ENCODE assay signal across 8 cellular contexts in genomic region chr18:75915941-75916640, GRCh38.
DNase-seq lines count a peak whose midpoint lies in the region; ATAC-seq and TF ChIP-seq lines count a peak whose summit lies in the region.

No MANE protein-coding gene starts in this region.

- DNase-seq in IMR-90 (no peak), adipocyte (ENCODE audit: low read depth) (no peak), smooth muscle cell (lab: John Stamatoyannopoulos, UW; ENCODE audit: unreplicated experiment) (no peak), CD1c-positive myeloid dendritic cell (ENCODE audit: extremely low spot score) (no peak)
- DNase-seq in stimulated activated CD4-positive, alpha-beta T cell treated with anti-CD3 and anti-CD28 coated beads, Interleukin-4, amount 100 ng/mL, for 24 hours = no peak
- no peak for DNase-seq in CD8-positive, alpha-beta T cell

- H3K79me1 ChIP-seq in IMR-90 (ENCODE audit: low read depth in 1 of 2, low read length in 2 of 2) = no peaks in the 10 kb centered on the region

- H4K5ac ChIP-seq in IMR-90 (ENCODE audit: low read depth, low read length) = no peak overlapping the region

- dilution Hi-C loops in IMR-90 (cut with HindIII; ENCODE audit: low sequenced_read_pairs, unreplicated experiment) = no loop called here

- no peak overlapping the region for H2BK15ac ChIP-seq in IMR-90 (ENCODE audit: low read depth, low read length)

- no peaks in the 10 kb centered on the region for H3K36me3 ChIP-seq in IMR-90 (ENCODE audit: control insufficient read depth, insufficient read depth, low read length)
- no peaks in the 10 kb centered on the region for H3K36me3 ChIP-seq in adipocyte (ENCODE audit: control insufficient read depth, insufficient read depth, low read length, severe bottlenecking)
- H3K36me3 ChIP-seq in smooth muscle cell (ENCODE audit: low read depth) = no peaks in the 10 kb centered on the region
- no peaks in the 10 kb centered on the region for H3K36me3 ChIP-seq in CD8-positive, alpha-beta T cell (ENCODE audit: insufficient read depth, low read length)

- no peak overlapping the region for H3K18ac ChIP-seq in IMR-90 (ENCODE audit: low read depth, low read length)

- in situ Hi-C loops in IMR-90 (cut with MboI; ENCODE audit: low sequenced_read_pairs) = no loop called here

- no peak overlapping the region for H2AK5ac ChIP-seq in IMR-90 (ENCODE audit: low read depth, low read length)

- CTCF ChIA-PET in IMR-90 (lab: Yijun Ruan, JAX) = no interaction called here
- CTCF ChIA-PET in CD8-positive, alpha-beta T cell (lab: Charles Lee) = no interaction called here

- H3K9me3 ChIP-seq in IMR-90 (ENCODE audit: control insufficient read depth, insufficient read depth, low read length) (peaks cover 6% of the 10 kb centered on the region; the same call in 1 of the 2 replicates), adipocyte (ENCODE audit: control insufficient read depth, low read length) (no peaks in the 10 kb centered on the region), iPS-18c (ENCODE audit: control insufficient read depth, insufficient read depth, low read length) (no peaks in the 10 kb centered on the region), smooth muscle cell (replicated peaks; ENCODE audit: low read depth) (no peaks in the 10 kb centered on the region)
- H3K9me3 ChIP-seq in CD8-positive, alpha-beta T cell (ENCODE audit: low read length) = no peaks in the 10 kb centered on the region

- H3K27ac ChIP-seq in IMR-90 (ENCODE audit: insufficient read depth, low read length) = no peak overlapping the region
- H3K27ac ChIP-seq in smooth muscle cell (ENCODE audit: low read depth) = no peak overlapping the region
- no peak overlapping the region for H3K27ac ChIP-seq in CD8-positive, alpha-beta T cell (ENCODE audit: low read depth, low read length)

- no peak for TF ChIP-seq POLR2A in IMR-90 (IDR thresholded peaks at IDR 0.05; ENCODE audit: low read depth, low read length)

- POLR2A ChIA-PET in IMR-90 (lab: Charles Lee; ENCODE audit: unreplicated experiment) = no interaction called here
- POLR2A ChIA-PET in CD8-positive, alpha-beta T cell (lab: Charles Lee) = no interaction called here

- BruUV-seq in IMR-90 (replicated peaks; lab: Mats Ljungman, UMichigan) = no TSS peak

- H3K9me3 Mint-ChIP-seq in CD8-positive, alpha-beta T cell = no peaks in the 10 kb centered on the region

- TF ChIP-seq RAD21 in IMR-90 (IDR thresholded peaks at IDR 0.05; ENCODE audit: low read length) = no peak

- ATAC-seq in IMR-90 (ENCODE audit: low read depth) (no peak), GM18867 (IDR thresholded peaks at IDR 0.05; ENCODE audit: unreplicated experiment) (no peak)
- no peak for ATAC-seq in CD8-positive, alpha-beta T cell

- no peak overlapping the region for H3K23ac ChIP-seq in IMR-90 (ENCODE audit: low read depth, low read length)

- H2BK20ac ChIP-seq in IMR-90 (ENCODE audit: low read depth, low read length) = no peak overlapping the region

- H2BK120ac ChIP-seq in IMR-90 (ENCODE audit: low read depth, low read length) = no peak overlapping the region

- H3K14ac ChIP-seq in IMR-90 (replicated peaks; ENCODE audit: low read depth, low read length) = no peak overlapping the region

- H4K8ac ChIP-seq in IMR-90 (ENCODE audit: low read depth in 2 of 2, low read length in 2 of 2) = no peak overlapping the region

- H3K27ac Mint-ChIP-seq in CD8-positive, alpha-beta T cell = no peak overlapping the region

- H3K4me1 Mint-ChIP-seq in CD8-positive, alpha-beta T cell (ENCODE audit: low read depth) = no peaks in the 10 kb centered on the region

- H2BK5ac ChIP-seq in IMR-90 (ENCODE audit: low read depth, low read length, poor library complexity, severe bottlenecking) = no peak overlapping the region

- no peak overlapping the region for H3K4me3 Mint-ChIP-seq in CD8-positive, alpha-beta T cell

- H3K4me2 ChIP-seq in IMR-90 (ENCODE audit: low read depth, low read length) (no peak overlapping the region; the same call in 1 of the 2 replicates), smooth muscle cell (peak overlapping the region; percentile 94)

- peak overlapping the region; percentile 65 for H2AFZ ChIP-seq in IMR-90 (replicated peaks; ENCODE audit: low read length, poor library complexity)
- peak overlapping the region; percentile 100 for H2AFZ ChIP-seq in smooth muscle cell (ENCODE audit: low read depth)

- no peaks in the 10 kb centered on the region; the same call in 1 of the 2 replicates for H3K27me3 ChIP-seq in IMR-90 (ENCODE audit: control insufficient read depth, insufficient read depth, low read length)
- peaks cover 22% of the 10 kb centered on the region for H3K27me3 ChIP-seq in adipocyte (replicated peaks; ENCODE audit: control insufficient read depth, insufficient read depth, low read length)
- no peaks in the 10 kb centered on the region for H3K27me3 ChIP-seq in smooth muscle cell (ENCODE audit: low read depth)
- no peaks in the 10 kb centered on the region for H3K27me3 ChIP-seq in CD8-positive, alpha-beta T cell (ENCODE audit: insufficient read depth, low read length)

- WGBS in IMR-90 (ENCODE audit: extremely low coverage in 2 of 2, insufficient read length in 1 of 2), 2 experiments = 4% methylated on average over 37 of the region's 80 CpGs; no CpG with 5 or more reads in 1 of the 2 experiments
- WGBS in smooth muscle cell (ENCODE audit: low lambda C conversion rate) = 9% methylated on average over 42 of the region's 80 CpGs

- no peak overlapping the region for H3K56ac ChIP-seq in IMR-90 (ENCODE audit: extremely low read depth, insufficient read depth, low read length)

- intact Hi-C loops in IMR-90 (cut with micrococcal nuclease) = no loop called here
- intact Hi-C loops in CD8-positive, alpha-beta T cell (cut with DNase I, micrococcal nuclease) = no loop called here

- H3K4me1 ChIP-seq in IMR-90 (ENCODE audit: control insufficient read depth, insufficient read depth, low read length) = no peaks in the 10 kb centered on the region
- H3K4me1 ChIP-seq in adipocyte (ENCODE audit: control insufficient read depth, insufficient read depth, low read length) = no peaks in the 10 kb centered on the region
- peaks cover 4% of the 10 kb centered on the region for H3K4me1 ChIP-seq in smooth muscle cell (ENCODE audit: low read depth)
- H3K4me1 ChIP-seq in CD8-positive, alpha-beta T cell (ENCODE audit: insufficient read depth, low read length) = no peaks in the 10 kb centered on the region

- H3K9me1 ChIP-seq in IMR-90 (ENCODE audit: insufficient read depth, low read length) = no peaks in the 10 kb centered on the region

- no peaks in the 10 kb centered on the region for H3K36me3 Mint-ChIP-seq in CD8-positive, alpha-beta T cell

- no peak overlapping the region for H4K91ac ChIP-seq in IMR-90 (ENCODE audit: insufficient read depth, low read depth, low read length)

- no peaks in the 10 kb centered on the region for H3K79me2 ChIP-seq in smooth muscle cell (ENCODE audit: low read depth)

- TF ChIP-seq CTCF in IMR-90 (conservative IDR thresholded peaks at IDR 0.05; ENCODE audit: low read depth, low read length) = no peak
- no peak for TF ChIP-seq CTCF in smooth muscle cell (IDR thresholded peaks at IDR 0.05; ENCODE audit: borderline replicate concordance, insufficient read depth, poor library complexity, severe bottlenecking)
- TF ChIP-seq CTCF in CD8-positive, alpha-beta T cell (IDR thresholded peaks at IDR 0.05) = no peak

- H3K27me3 Mint-ChIP-seq in CD8-positive, alpha-beta T cell (ENCODE audit: low read depth) = peaks cover 21% of the 10 kb centered on the region

- H3K9ac ChIP-seq in IMR-90 (ENCODE audit: low read depth, low read length) = no peak overlapping the region
- no peak overlapping the region for H3K9ac ChIP-seq in adipocyte (ENCODE audit: low read length)
- H3K9ac ChIP-seq in smooth muscle cell (ENCODE audit: low read depth) = peak overlapping the region; percentile 39

- H3K4me3 ChIP-seq in IMR-90 (ENCODE audit: insufficient read depth, low read depth, low read length) = no peak overlapping the region
- H3K4me3 ChIP-seq in adipocyte (ENCODE audit: low read length) = peak overlapping the region; percentile 68
- peak overlapping the region; percentile 66 for H3K4me3 ChIP-seq in iPS-18c (ENCODE audit: insufficient read depth, low read depth, low read length)
- H3K4me3 ChIP-seq in smooth muscle cell = peak overlapping the region; percentile 71
- H3K4me3 ChIP-seq in CD8-positive, alpha-beta T cell (ENCODE audit: low read depth, low read length) = no peak overlapping the region

- H3F3A ChIP-seq in smooth muscle cell (ENCODE audit: low read depth) = no peaks in the 10 kb centered on the region

- H4K20me1 ChIP-seq in IMR-90 (ENCODE audit: insufficient read depth, low read length) = no peaks in the 10 kb centered on the region
- no peaks in the 10 kb centered on the region for H4K20me1 ChIP-seq in smooth muscle cell (ENCODE audit: low read depth)

- H2AK9ac ChIP-seq in IMR-90 (replicated peaks; ENCODE audit: low read depth, low read length, poor library complexity) = no peak overlapping the region

- H3K4ac ChIP-seq in IMR-90 (ENCODE audit: low read depth, low read length) = no peak overlapping the region

TF ChIP-seq in IMR-90, 13 proteins besides CTCF, POLR2A, EP300 and RAD21 (continues in another document):
- TF ChIP-seq USF2 (IDR thresholded peaks at IDR 0.05; ENCODE audit: low read depth, low read length) (no peak), RCOR1 (IDR thresholded peaks at IDR 0.05; ENCODE audit: insufficient replicate concordance, low read length) (no peak), SMC3 (IDR thresholded peaks at IDR 0.05; ENCODE audit: low read depth, low read length) (no peak), CEBPB (IDR thresholded peaks at IDR 0.05; ENCODE audit: low read depth, low read length) (no peak), ELK1 (IDR thresholded peaks at IDR 0.05; ENCODE audit: borderline replicate concordance, low read depth, low read length) (no peak), BHLHE40 (IDR thresholded peaks at IDR 0.05; ENCODE audit: low read depth, low read length) (no peak), MAZ (IDR thresholded peaks at IDR 0.05; ENCODE audit: borderline replicate concordance, low read depth, low read length) (no peak), MXI1 (IDR thresholded peaks at IDR 0.05; ENCODE audit: borderline replicate concordance, low read depth, low read length) (no peak)

Comparison
In these comparisons a context has a peak if more than half of its experiments do, and no peak if none do; other contexts are left out.
1. H3K4me3 ChIP-seq: peak in adipocyte (single experiment), iPS-18c (single experiment) and smooth muscle cell (single experiment); none in IMR-90 (single experiment) and CD8-positive, alpha-beta T cell (single experiment).